18 cellular contexts compared by ENCODE assay signal in genomic region chr4:125734504-125734903, GRCh38.
A peak's percentile ranks its signal among the peaks of the same experiment; 100 is the strongest.
DNase-seq lines count a peak whose midpoint lies in the region; ATAC-seq and TF ChIP-seq lines count a peak whose summit lies in the region.
"Had no signal": no experiment of that assay in that cellular context is flagged by ENCODE, and none has a peak within 500 bp of the region (broad histone marks: within the 10 kb centered on the region; RNA-seq: fewer than 3 reads in every experiment).

No MANE protein-coding gene starts in this region.

- H4K20me1 ChIP-seq in PC-3 (ENCODE audit: low read length) (no peaks in the 10 kb centered on the region), mammary epithelial cell (ENCODE audit: insufficient read depth, low read length) (no peaks in the 10 kb centered on the region)

- POLR2A ChIA-PET in PC-3 (lab: Charles Lee; ENCODE audit: unreplicated experiment) = interaction anchor here (0.6 kb wide), 1 partner anchor 1576 kb away, joined by 4 read pairs; no protein-coding TSS in a partner anchor

- H3K79me2 ChIP-seq in PC-3 (ENCODE audit: low read length) (no peaks in the 10 kb centered on the region), mammary epithelial cell (ENCODE audit: insufficient read depth, low read length) (no peaks in the 10 kb centered on the region)

- BruUV-seq in PC-3 (replicated peaks; lab: Mats Ljungman, UMichigan) (no TSS peak), mammary epithelial cell (replicated peaks; lab: Mats Ljungman, UMichigan) (no TSS peak)

- H3K4me1 Mint-ChIP-seq in mesothelial cell of epicardium (peaks cover 36% of the 10 kb centered on the region), type B pancreatic cell (ENCODE audit: unreplicated experiment) (peaks cover 24% of the 10 kb centered on the region)
- H3K4me1 Mint-ChIP-seq: activated CD4-positive, alpha-beta T cell treated with anti-CD3 and anti-CD28 coated beads, Interleukin-2, amount 10 ng/mL, durations not matched to agents 7 days and 5 days; IgD-negative memory B cell had no signal

- no peaks in the 10 kb centered on the region for H3K9me3 Mint-ChIP-seq in mesothelial cell of epicardium
- H3K9me3 Mint-ChIP-seq in type B pancreatic cell = no peaks in the 10 kb centered on the region
- H3K9me3 Mint-ChIP-seq: activated CD4-positive, alpha-beta T cell treated with anti-CD3 and anti-CD28 coated beads, Interleukin-2, amount 10 ng/mL, durations not matched to agents 7 days and 5 days had no signal

- dilution Hi-C loops in mammary epithelial cell (cut with HindIII; ENCODE audit: low sequenced_read_pairs) = no loop called here

- intact Hi-C loops in PC-3 (cut with micrococcal nuclease) (no loop called here), mammary epithelial cell (cut with micrococcal nuclease) (loop anchor here (2.0 kb wide), 1 partner anchor 420 kb away; the partner anchor contains the start of gene FAT4)

- no peak overlapping the region for H3K27ac ChIP-seq in PC-3 (ENCODE audit: low read length)
- peak overlapping the region; percentile 88 for H3K27ac ChIP-seq in mammary epithelial cell (ENCODE audit: insufficient read depth, low read depth, low read length)
- H3K27ac ChIP-seq: adrenal gland, stomach had no signal

- DNase-seq in PC-3 (no peak), mammary epithelial cell (no peak), mesothelial cell of epicardium (ENCODE audit: low spot score in 2 of 2, unreplicated experiment in 2 of 2) (no peak), type B pancreatic cell (ENCODE audit: extremely low spot score, unreplicated experiment) (no peak), HuH-7.5 (ENCODE audit: low spot score) (no peak), GM13976 (ENCODE audit: low spot score) (no peak)
- DNase-seq: activated CD4-positive, alpha-beta T cell treated with anti-CD3 and anti-CD28 coated beads, Interleukin-2, amount 10 ng/mL, durations not matched to agents 7 days and 5 days; central memory CD4-positive, alpha-beta T cell; effector CD4-positive, alpha-beta T cell; glutamatergic neuron; NCI-H774; stimulated activated CD4-positive, alpha-beta T cell treated with anti-CD3 and anti-CD28 coated beads, Interleukin-4, amount 100 ng/mL, for 1 hour; stomach had no signal

- no peaks in the 10 kb centered on the region for H3K36me3 ChIP-seq in PC-3 (ENCODE audit: low read depth, low read length)
- H3K36me3 ChIP-seq in mammary epithelial cell (ENCODE audit: insufficient read depth, low read length) = no peaks in the 10 kb centered on the region
- H3K36me3 ChIP-seq: adrenal gland, MG63, stomach had no signal

- TF ChIP-seq CTCF in PC-3 (conservative IDR thresholded peaks at IDR 0.05; ENCODE audit: low read depth, low read length) = no peak
- no peak for TF ChIP-seq CTCF in mammary epithelial cell (conservative IDR thresholded peaks at IDR 0.05 in 1 of 2, IDR thresholded peaks at IDR 0.05 in 1 of 2; ENCODE audit: extremely low read depth in 1 of 2, insufficient read depth in 1 of 2, low read depth in 1 of 2, low read length in 2 of 2)
- no peak for TF ChIP-seq CTCF in mesothelial cell of epicardium (IDR thresholded peaks at IDR 0.05; ENCODE audit: unreplicated experiment)
- no peak for TF ChIP-seq CTCF in type B pancreatic cell (conservative IDR thresholded peaks at IDR 0.05)
- no peak for TF ChIP-seq CTCF in GM13976 (IDR thresholded peaks at IDR 0.05; ENCODE audit: borderline replicate concordance, control extremely low read depth, extremely low read depth, insufficient read depth, missing control alignments)

- ATAC-seq in PC-3 (no peak), HG02840 (IDR thresholded peaks at IDR 0.05; ENCODE audit: low FRiP score, unreplicated experiment) (no peak), HG02981 (IDR thresholded peaks at IDR 0.05; ENCODE audit: unreplicated experiment) (no peak)

- CTCF ChIA-PET in PC-3 (lab: Charles Lee) (interaction anchor here (0.5 kb wide), 1 partner anchor 422 kb away, joined by 6 read pairs; no protein-coding TSS in a partner anchor), mammary epithelial cell (lab: Charles Lee; ENCODE audit: low non-redundant PET) (no interaction called here)

- H3K4me3 ChIP-seq in PC-3 (ENCODE audit: low read length) (no peak overlapping the region), mammary epithelial cell (replicated peaks in 1 of 3; ENCODE audit: insufficient read depth in 1 of 3, low read depth in 2 of 3, low read length in 3 of 3) (no peak overlapping the region)
- H3K4me3 ChIP-seq: adrenal gland, MG63, stomach had no signal

- H3K9ac ChIP-seq in PC-3 (ENCODE audit: low read length) (no peak overlapping the region), mammary epithelial cell (ENCODE audit: insufficient read depth, low read length) (no peak overlapping the region)

- H3K27me3 Mint-ChIP-seq in mesothelial cell of epicardium (ENCODE audit: low read depth) = no peaks in the 10 kb centered on the region
- H3K27me3 Mint-ChIP-seq in type B pancreatic cell = peaks cover 3% of the 10 kb centered on the region
- H3K27me3 Mint-ChIP-seq: activated CD4-positive, alpha-beta T cell treated with anti-CD3 and anti-CD28 coated beads, Interleukin-2, amount 10 ng/mL, durations not matched to agents 7 days and 5 days; IgD-negative memory B cell had no signal

- H3K4me3 Mint-ChIP-seq in mesothelial cell of epicardium = no peak overlapping the region
- peak overlapping the region; percentile 31 for H3K4me3 Mint-ChIP-seq in type B pancreatic cell
- H3K4me3 Mint-ChIP-seq: activated CD4-positive, alpha-beta T cell treated with anti-CD3 and anti-CD28 coated beads, Interleukin-2, amount 10 ng/mL, durations not matched to agents 7 days and 5 days; IgD-negative memory B cell had no signal

- in situ Hi-C loops in mammary epithelial cell (cut with MboI; ENCODE audit: low sequenced_read_pairs in 2 of 2) = no loop called here
- in situ Hi-C loops in GM13976 (cut with MboI; ENCODE audit: low sequenced_read_pairs, unreplicated experiment) = no loop called here

- 0 out of 2 replicates have a peak overlapping the region, but pooled peaks have one; percentile 10 for H2AFZ ChIP-seq in PC-3 (ENCODE audit: low read length)
- H2AFZ ChIP-seq in mammary epithelial cell (ENCODE audit: low read depth, low read length) = peak overlapping the region; percentile 50

- 95% methylated on average over 5 of the region's 5 CpGs for WGBS in mammary epithelial cell (ENCODE audit: low coverage, missing lambda C conversion rate)

- H3K4me1 ChIP-seq in PC-3 (ENCODE audit: insufficient read depth, low read length) = peaks cover 39% of the 10 kb centered on the region
- H3K4me1 ChIP-seq in mammary epithelial cell (ENCODE audit: insufficient read depth, low read length) = peaks cover 34% of the 10 kb centered on the region

- H3K36me3 Mint-ChIP-seq in mesothelial cell of epicardium (no peaks in the 10 kb centered on the region), type B pancreatic cell (no peaks in the 10 kb centered on the region)
- H3K36me3 Mint-ChIP-seq: IgD-negative memory B cell had no signal

- peak overlapping the region; percentile 97 for H3K27ac Mint-ChIP-seq in mesothelial cell of epicardium
- H3K27ac Mint-ChIP-seq in type B pancreatic cell = peak overlapping the region; percentile 60
- H3K27ac Mint-ChIP-seq: activated CD4-positive, alpha-beta T cell treated with anti-CD3 and anti-CD28 coated beads, Interleukin-2, amount 10 ng/mL, durations not matched to agents 7 days and 5 days; IgD-negative memory B cell had no signal

- H3K9me3 ChIP-seq in PC-3 (ENCODE audit: low read length) (no peaks in the 10 kb centered on the region), mammary epithelial cell (replicated peaks; ENCODE audit: insufficient read depth, low read length) (no peaks in the 10 kb centered on the region)
- H3K9me3 ChIP-seq: adrenal gland, MG63, stomach had no signal

- no peaks in the 10 kb centered on the region for H3K9me2 ChIP-seq in PC-3 (replicated peaks; ENCODE audit: low read length)

- H3K4me2 ChIP-seq in PC-3 (ENCODE audit: low read length) = peak overlapping the region; percentile 23; the same call in 1 of the 2 replicates
- H3K4me2 ChIP-seq in mammary epithelial cell (ENCODE audit: insufficient read depth, low read depth, low read length) = peak overlapping the region; percentile 60

- H3F3A ChIP-seq in PC-3 (ENCODE audit: low read length, unreplicated experiment) = no peaks in the 10 kb centered on the region

- no peaks in the 10 kb centered on the region for H3K27me3 ChIP-seq in PC-3 (ENCODE audit: low read length)
- no peaks in the 10 kb centered on the region for H3K27me3 ChIP-seq in mammary epithelial cell (ENCODE audit: insufficient read depth, low read length)
- H3K27me3 ChIP-seq: adrenal gland, MG63, stomach had no signal
